ENCODE assay signal across 9 cellular contexts in genomic region chr13:97280478-97280877, GRCh38. TPM values are rescaled to one million over a fixed set of nuclear protein-coding genes. Genes with fewer than 3 reads are reported as not detected.
DNase-seq lines count a peak whose midpoint lies in the region; ATAC-seq, FAIRE-seq and TF ChIP-seq lines count a peak whose summit lies in the region.
"Had no signal": no experiment of that assay in that cellular context is flagged by ENCODE, and none has a peak within 500 bp of the region (broad histone marks: within the 10 kb centered on the region; RNA-seq: fewer than 3 reads in every experiment).

No MANE protein-coding gene starts in this region.

- no peak overlapping the region for H2BK120ac ChIP-seq in mesendoderm (ENCODE audit: low read depth, low read length)

- no peak overlapping the region for H3K23ac ChIP-seq in mesendoderm (ENCODE audit: low read length)

- H4K5ac ChIP-seq in mesendoderm (ENCODE audit: low read length), result no peak overlapping the region

- ATAC-seq in A549 (peak in 1 of 2 experiments; percentile 37; a peak in 3 of 6 replicates), HG02798 (IDR thresholded peaks at IDR 0.05; ENCODE audit: poor library complexity, unreplicated experiment) (peak; percentile 46), HG03469 (IDR thresholded peaks at IDR 0.05; ENCODE audit: unreplicated experiment) (no peak), left colon (no peak)

- H2AK5ac ChIP-seq in mesendoderm (ENCODE audit: low read length), result no peak overlapping the region

- peaks cover 82% of the 10 kb centered on the region for H3K4me1 ChIP-seq in A549
- no peaks in the 10 kb centered on the region for H3K4me1 ChIP-seq in mesendoderm (ENCODE audit: control insufficient read depth, low read depth, low read length)

- no peak for TF ChIP-seq EP300 in A549 (IDR thresholded peaks at IDR 0.05)

- intact Hi-C loops in left colon (cut with DNase I, micrococcal nuclease), result no loop called here

- no peak overlapping the region for H3K18ac ChIP-seq in mesendoderm (ENCODE audit: low read length)

- H3K27me3 Mint-ChIP-seq in chondrocyte (ENCODE audit: low read depth), result no peaks in the 10 kb centered on the region

- no peak overlapping the region for H4K8ac ChIP-seq in mesendoderm (ENCODE audit: low read depth, low read length)

- H3K79me1 ChIP-seq in mesendoderm (ENCODE audit: low read length), result no peaks in the 10 kb centered on the region

- H3K4me1 Mint-ChIP-seq in chondrocyte (ENCODE audit: low read depth), result peaks cover 70% of the 10 kb centered on the region

- H3K36me3 ChIP-seq in mesendoderm (ENCODE audit: control insufficient read depth, insufficient read depth, low read length), result no peaks in the 10 kb centered on the region

- H3K27me3 ChIP-seq in mesendoderm (ENCODE audit: insufficient read depth, low read length, poor library complexity), result no peaks in the 10 kb centered on the region

- H3K79me2 ChIP-seq in mesendoderm (ENCODE audit: control insufficient read depth, insufficient read depth, low read length), result no peaks in the 10 kb centered on the region

- H3K4me3 ChIP-seq in A549 (no peak overlapping the region), mesendoderm (ENCODE audit: low read length) (no peak overlapping the region)

- no peaks in the 10 kb centered on the region for H3K9me3 Mint-ChIP-seq in chondrocyte (ENCODE audit: low read depth)

- CTCF ChIA-PET in A549 (lab: Yijun Ruan, JAX), result interaction anchor here (1.1 kb wide), 1 partner anchor 14 kb away, joined by 3 read pairs; no protein-coding TSS in a partner anchor

- TF ChIP-seq RAD21 in A549 (conservative IDR thresholded peaks at IDR 0.05 in 1 of 2, IDR thresholded peaks at IDR 0.05 in 1 of 2), result no peak

- H3K4ac ChIP-seq in mesendoderm (ENCODE audit: low read depth, low read length), result no peak overlapping the region

- no peak overlapping the region for H3K4me3 Mint-ChIP-seq in chondrocyte (ENCODE audit: unreplicated experiment)

- H3K56ac ChIP-seq in mesendoderm (ENCODE audit: low read length), result no peak overlapping the region

- WGBS in A549 (ENCODE audit: missing lambda C conversion rate), result 67% methylated on average over 4 of the region's 4 CpGs
- no CpG with 5 or more reads among the region's 4 CpGs for WGBS in mesendoderm (ENCODE audit: extremely low coverage, insufficient coverage, low lambda C conversion rate)

- TF ChIP-seq CTCF in A549 (IDR thresholded peaks at IDR 0.05) (no peak), chondrocyte (IDR thresholded peaks at IDR 0.05) (no peak)

- POLR2A ChIA-PET in A549 (lab: Yijun Ruan, JAX), result no interaction called here

- no peak for FAIRE-seq in A549 (lab: Jason Lieb, UNC)

- H3K4me2 ChIP-seq in A549 (peak overlapping the region; percentile 47), mesendoderm (ENCODE audit: low read length) (no peak overlapping the region)

- DNase-seq in A549 (ENCODE audit: low read depth in 1 of 2, low spot score in 1 of 2) (no peak), chondrocyte (ENCODE audit: low spot score) (no peak), mesendoderm (peak; percentile 56), left colon (no peak), LoVo (ENCODE audit: low spot score) (no peak), HK-2 (ENCODE audit: unreplicated experiment) (no peak)
- DNase-seq: stimulated activated CD4-positive, alpha-beta T cell treated with anti-CD3 and anti-CD28 coated beads, Interleukin-4, amount 100 ng/mL, for 24 hours had no signal

- no peak overlapping the region for H2BK5ac ChIP-seq in mesendoderm (ENCODE audit: low read length)

- H3K27ac ChIP-seq in A549 (peak overlapping the region; percentile 35 to 62; a peak in 5 of 6 replicates), mesendoderm (ENCODE audit: low read depth, low read length) (no peak overlapping the region)

- H2BK15ac ChIP-seq in mesendoderm (replicated peaks; ENCODE audit: low read depth), result no peak overlapping the region

- TF ChIP-seq POLR2A in A549 (IDR thresholded peaks at IDR 0.05; ENCODE audit: low read length), result no peak

- no peaks in the 10 kb centered on the region for H3K9me3 ChIP-seq in A549

- H3K9ac ChIP-seq in mesendoderm (ENCODE audit: low read length), result no peak overlapping the region

- H3K27ac Mint-ChIP-seq in chondrocyte (ENCODE audit: unreplicated experiment), result peak overlapping the region; percentile 96

- peaks cover 5% of the 10 kb centered on the region for H3K36me3 Mint-ChIP-seq in chondrocyte (ENCODE audit: low read depth)

TF ChIP-seq in A549, 52 proteins besides CTCF, POLR2A, EP300 and RAD21:
- TF ChIP-seq HOXB5 (CRISPR knock-in tag; IDR thresholded peaks at IDR 0.05) (no peak), USF2 (IDR thresholded peaks at IDR 0.05) (no peak), HEYL (CRISPR knock-in tag; IDR thresholded peaks at IDR 0.05) (no peak), EHF (CRISPR knock-in tag; IDR thresholded peaks at IDR 0.05) (no peak), MAZ (IDR thresholded peaks at IDR 0.05; ENCODE audit: borderline replicate concordance, low read depth, low read length) (no peak), MAFK (IDR thresholded peaks at IDR 0.05; ENCODE audit: partially characterized antibody) (no peak), CBX2 (IDR thresholded peaks at IDR 0.05; ENCODE audit: borderline replicate concordance, low read depth) (no peak), E2F6 (IDR thresholded peaks at IDR 0.05; ENCODE audit: borderline replicate concordance, low read depth) (no peak), JUN (IDR thresholded peaks at IDR 0.05) (no peak), PHF8 (IDR thresholded peaks at IDR 0.05; ENCODE audit: borderline replicate concordance, low read depth) (no peak), CBX8 (IDR thresholded peaks at IDR 0.05) (no peak), RNF2 (IDR thresholded peaks at IDR 0.05; ENCODE audit: borderline replicate concordance, low read depth) (no peak)

RNA-seq across cellular contexts. Expression of gene MBNL2, which starts 58.3 kb away (rescaled TPM):
- polyA plus RNA-seq in A549 (2011; rRNA removed), result 20.6 and 25.9 TPM in 2 replicates
- polyA plus RNA-seq in A549 (2012; cell fraction: cytosol; rRNA removed), result 4.6 and 6.1 TPM in 2 replicates
- 6.1 and 8.6 TPM in 2 replicates for polyA plus RNA-seq in A549 (2012; cell fraction: nucleus; rRNA removed)
- polyA plus RNA-seq in A549 (2017; fragmentation: RNase III; extraction: RNeasy Plus Mini Kit Qiagen cat#74134 plus additional on column Dnase treatment), result 15.4 to 21.3 TPM (median 18.7 TPM) in 3 replicates
- 37.8 and 44.0 TPM in 2 replicates for polyA minus RNA-seq in A549 (2011; rRNA and poly(A)+ RNA removed)
- total RNA-seq in chondrocyte, result 40.1 to 65.1 TPM (median 41.3 TPM) in 3 replicates
- polyA plus RNA-seq in mesendoderm (2013, experiment 1 of 2), result 2.0 TPM
- 2.2 TPM for polyA plus RNA-seq in mesendoderm (2013, experiment 2 of 2)
- total RNA-seq in left colon, result 10 to 100 TPM; 31.4 to 50.1 TPM
